Comparison of ENCODE assay signal across 13 cellular contexts in genomic region chr10:97197030-97197500, GRCh38. TPM values are rescaled to one million over a fixed set of nuclear protein-coding genes. Genes with fewer than 3 reads are reported as not detected.
DNase-seq lines count a peak whose midpoint lies in the region; ATAC-seq and TF ChIP-seq lines count a peak whose summit lies in the region.
"Had no signal": no experiment of that assay in that cellular context is flagged by ENCODE, and none has a peak within 500 bp of the region (broad histone marks: within the 10 kb centered on the region; RNA-seq: fewer than 3 reads in every experiment).

No MANE protein-coding gene starts in this region.

- H3K27ac Mint-ChIP-seq in activated naive CD8-positive, alpha-beta T cell: no peak overlapping the region
- no peak overlapping the region for H3K27ac Mint-ChIP-seq in activated naive CD8-positive, alpha-beta T cell treated with anti-CD3 and anti-CD28 coated beads, Interleukin-2, amount 50 U/mL, for 24 hours
- H3K27ac Mint-ChIP-seq: activated CD4-positive, alpha-beta memory T cell treated with anti-CD3 and anti-CD28 coated beads, Interleukin-2, amount 10 ng/mL, durations not matched to agents 7 days and 5 days had no signal

- no peaks in the 10 kb centered on the region for H3K36me3 ChIP-seq in Panc1 (ENCODE audit: control insufficient read depth, insufficient read depth, low read length)
- no peaks in the 10 kb centered on the region for H3K36me3 ChIP-seq in vagina
- H3K36me3 ChIP-seq in breast epithelium: no peaks in the 10 kb centered on the region
- H3K36me3 ChIP-seq: esophagus squamous epithelium, thyroid gland had no signal

- H3K36me3 Mint-ChIP-seq in activated naive CD8-positive, alpha-beta T cell: peaks cover 2% of the 10 kb centered on the region
- H3K36me3 Mint-ChIP-seq in activated naive CD8-positive, alpha-beta T cell treated with anti-CD3 and anti-CD28 coated beads, Interleukin-2, amount 50 U/mL, for 24 hours (ENCODE audit: low read depth): no peaks in the 10 kb centered on the region

- no peaks in the 10 kb centered on the region for H3K9me3 Mint-ChIP-seq in activated naive CD8-positive, alpha-beta T cell (ENCODE audit: low read depth)
- H3K9me3 Mint-ChIP-seq in activated naive CD8-positive, alpha-beta T cell treated with anti-CD3 and anti-CD28 coated beads, Interleukin-2, amount 50 U/mL, for 24 hours: no peaks in the 10 kb centered on the region
- H3K9me3 Mint-ChIP-seq: activated CD4-positive, alpha-beta memory T cell treated with anti-CD3 and anti-CD28 coated beads, Interleukin-2, amount 10 ng/mL, durations not matched to agents 7 days and 5 days had no signal

- CTCF ChIA-PET in Panc1 (lab: Charles Lee): interaction anchor here (0.5 to 1.9 kb wide), 11 partner anchors 13 to 124 kb away, joined by 3 to 6 read pairs (median 4); no protein-coding TSS in a partner anchor

- TF ChIP-seq CTCF in Panc1 (IDR thresholded peaks at IDR 0.05) (no peak), fibroblast of villous mesenchyme (IDR thresholded peaks at IDR 0.05; ENCODE audit: insufficient read depth, low read depth, low read length) (no peak), vagina (IDR thresholded peaks at IDR 0.05) (no peak), lower leg skin (IDR thresholded peaks at IDR 0.05) (no peak), breast epithelium (IDR thresholded peaks at IDR 0.05) (no peak)

- in situ Hi-C loops in Panc1 (cut with HindIII; ENCODE audit: low pct_unique_long_range_greater_than_20kb, low sequenced_read_pairs): no loop called here

- H3K4me1 Mint-ChIP-seq in activated naive CD8-positive, alpha-beta T cell (ENCODE audit: low read depth): peaks cover 13% of the 10 kb centered on the region
- H3K4me1 Mint-ChIP-seq in activated naive CD8-positive, alpha-beta T cell treated with anti-CD3 and anti-CD28 coated beads, Interleukin-2, amount 50 U/mL, for 24 hours: peaks cover 11% of the 10 kb centered on the region

- 43 to 67% methylated on average over 7 of the region's 7 CpGs for WGBS in lower leg skin, 2 donors

- H3K27ac ChIP-seq in Panc1 (ENCODE audit: low read length) (peak overlapping the region; percentile 64), vagina (peak overlapping the region; percentile 77), breast epithelium (no peak overlapping the region)
- H3K27ac ChIP-seq: coronary artery, esophagus squamous epithelium had no signal

- no peaks in the 10 kb centered on the region for H3K9me3 ChIP-seq in Panc1 (ENCODE audit: control insufficient read depth, insufficient read depth, low read depth, low read length)
- H3K9me3 ChIP-seq in vagina: no peaks in the 10 kb centered on the region
- H3K9me3 ChIP-seq in breast epithelium: no peaks in the 10 kb centered on the region
- H3K9me3 ChIP-seq: esophagus squamous epithelium, thyroid gland had no signal

- H3K4me3 ChIP-seq in Panc1 (ENCODE audit: low read depth in 2 of 2, low read length in 2 of 2) (no peak overlapping the region), fibroblast of villous mesenchyme (ENCODE audit: low read depth, low read length) (no peak overlapping the region), vagina (peak overlapping the region in 1 of 2 donors; percentile 67), lower leg skin (ENCODE audit: low read depth, poor library complexity, severe bottlenecking) (no peak overlapping the region), breast epithelium (no peak overlapping the region)

- intact Hi-C loops in Panc1 (cut with micrococcal nuclease; ENCODE audit: unreplicated experiment): no loop called here
- intact Hi-C loops in vagina (cut with DNase I): no loop called here
- intact Hi-C loops in lower leg skin (cut with DNase I; ENCODE audit: low total_unique reads): no loop called here
- intact Hi-C loops in breast epithelium (cut with DNase I; ENCODE audit: low total_unique reads): no loop called here

- no peak for DNase-seq in activated naive CD8-positive, alpha-beta T cell treated with anti-CD3 and anti-CD28 coated beads, Interleukin-2, amount 50 U/mL, for 24 hours
- no peak for DNase-seq in Panc1 (ENCODE audit: low read depth, low spot score)
- peak; percentile 2 for DNase-seq in fibroblast of villous mesenchyme (ENCODE audit: low read depth)
- no peak for DNase-seq in vagina (ENCODE audit: extremely low spot score in 2 of 2)
- DNase-seq in lower leg skin (ENCODE audit: low spot score in 2 of 2): no peak
- no peak for DNase-seq in breast epithelium (ENCODE audit: low spot score in 2 of 2)
- DNase-seq: esophagus squamous epithelium had no signal

- peak overlapping the region; percentile 74 for H3K4me3 Mint-ChIP-seq in activated naive CD8-positive, alpha-beta T cell
- no peak overlapping the region for H3K4me3 Mint-ChIP-seq in activated naive CD8-positive, alpha-beta T cell treated with anti-CD3 and anti-CD28 coated beads, Interleukin-2, amount 50 U/mL, for 24 hours

- H3K27me3 ChIP-seq in Panc1 (ENCODE audit: control insufficient read depth, insufficient read depth, low read length): no peaks in the 10 kb centered on the region
- H3K27me3 ChIP-seq in vagina: no peaks in the 10 kb centered on the region
- H3K27me3 ChIP-seq in breast epithelium: no peaks in the 10 kb centered on the region
- H3K27me3 ChIP-seq: thyroid gland had no signal

- POLR2A ChIA-PET in Panc1 (lab: Charles Lee): interaction anchor here (0.6 kb wide), 2 partner anchors 10 to 1955 kb away, joined by 3 read pairs; no protein-coding TSS in a partner anchor

- H3K4me1 ChIP-seq in Panc1 (ENCODE audit: control insufficient read depth, insufficient read depth, low read length): peaks cover 12% of the 10 kb centered on the region; the same call in 1 of the 2 replicates
- peaks cover 14% of the 10 kb centered on the region for H3K4me1 ChIP-seq in vagina
- H3K4me1 ChIP-seq in breast epithelium: no peaks in the 10 kb centered on the region

- BruUV-seq in Panc1 (replicated peaks; lab: Mats Ljungman, UMichigan): no TSS peak

- TF ChIP-seq POLR2A in vagina (IDR thresholded peaks at IDR 0.05) (no peak), lower leg skin (IDR thresholded peaks at IDR 0.05) (no peak), breast epithelium (IDR thresholded peaks at IDR 0.05) (no peak)

- H3K27me3 Mint-ChIP-seq in activated naive CD8-positive, alpha-beta T cell: peaks cover 13% of the 10 kb centered on the region
- H3K27me3 Mint-ChIP-seq in activated naive CD8-positive, alpha-beta T cell treated with anti-CD3 and anti-CD28 coated beads, Interleukin-2, amount 50 U/mL, for 24 hours: peaks cover 38% of the 10 kb centered on the region

- no peak for ATAC-seq in activated naive CD8-positive, alpha-beta T cell treated with anti-CD3 and anti-CD28 coated beads, Interleukin-2, amount 50 U/mL, for 24 hours
- ATAC-seq in Panc1: peak; percentile 9; the same call in 1 of the 2 replicates
- no peak for ATAC-seq in GM19351 (IDR thresholded peaks at IDR 0.05; ENCODE audit: unreplicated experiment)

RNA-seq across cellular contexts. Expression of gene SLIT1, which starts 11.3 kb away (rescaled TPM):
- 2.6 TPM for total RNA-seq in Panc1 (2021; ENCODE audit: unreplicated experiment)
- 4.9 TPM for polyA plus RNA-seq in Panc1 (2012; ENCODE audit: insufficient read length)
- total RNA-seq in fibroblast of villous mesenchyme: under 0.01 TPM in 1 of 2 replicates, not detected in the other
- 0.49 TPM for total RNA-seq in vagina
- total RNA-seq in lower leg skin: not detected
- under 1 TPM; under 0.01 to 0.44 (median 0.16) TPM for total RNA-seq in breast epithelium
- total RNA-seq: esophagus squamous epithelium, mammary epithelial cell had no signal
- polyA plus RNA-seq: mammary epithelial cell had no signal

Comparison
In these comparisons a context has a peak if more than half of its experiments do, and no peak if none do; other contexts are left out.
1. H3K27ac ChIP-seq: peak in Panc1 (single experiment) and vagina (single experiment); none in breast epithelium (0 of 2).